ENCODE assay signal across 1 cellular context in genomic region chr1:211514030-211514754, GRCh38.
A peak's percentile ranks its signal among the peaks of the same experiment; 100 is the strongest.
TF ChIP-seq lines count a peak whose summit lies in the region.

No MANE protein-coding gene starts in this region.

TF ChIP-seq in HEK293, 187 proteins besides CTCF, POLR2A, EP300 and RAD21 (continued from another document and continues in another):
- TF ChIP-seq ZNF449 (tag by site-specific recombination; IDR thresholded peaks at IDR 0.05) (no peak), ZNF776 (tag by site-specific recombination; IDR thresholded peaks at IDR 0.05; ENCODE audit: borderline replicate concordance) (no peak), ZNF37A (tag by site-specific recombination; IDR thresholded peaks at IDR 0.05) (no peak), ZNF510 (tag by site-specific recombination; IDR thresholded peaks at IDR 0.05; ENCODE audit: insufficient replicate concordance) (no peak), ZNF404 (tag by site-specific recombination; IDR thresholded peaks at IDR 0.05) (no peak), ZBTB10 (tag by site-specific recombination; IDR thresholded peaks at IDR 0.05) (no peak), ZNF621 (tag by site-specific recombination; IDR thresholded peaks at IDR 0.05) (no peak), ZNF157 (tag by site-specific recombination; IDR thresholded peaks at IDR 0.05) (no peak), INSM2 (tag by site-specific recombination; IDR thresholded peaks at IDR 0.05) (no peak), ZNF843 (tag by site-specific recombination; IDR thresholded peaks at IDR 0.05) (no peak), ZFP69B (tag by site-specific recombination; IDR thresholded peaks at IDR 0.05) (no peak), ZBTB21 (tag by site-specific recombination; IDR thresholded peaks at IDR 0.05) (no peak), ZNF274 (IDR thresholded peaks at IDR 0.05; ENCODE audit: low read length) (no peak), ZNF274 (tag by site-specific recombination; IDR thresholded peaks at IDR 0.05; ENCODE audit: borderline replicate concordance) (no peak), ZBTB1 (tag by site-specific recombination; IDR thresholded peaks at IDR 0.05) (no peak), ZSCAN16 (tag by site-specific recombination; IDR thresholded peaks at IDR 0.05) (no peak), TRIM28 (IDR thresholded peaks at IDR 0.05; ENCODE audit: borderline replicate concordance, low read length) (no peak), ZNF555 (tag by site-specific recombination; conservative IDR thresholded peaks at IDR 0.05) (no peak), ZNF747 (tag by site-specific recombination; IDR thresholded peaks at IDR 0.05) (no peak), SP7 (tag by site-specific recombination; IDR thresholded peaks at IDR 0.05) (no peak), ZSCAN30 (tag by site-specific recombination; IDR thresholded peaks at IDR 0.05) (peak; percentile 32; the same call in 1 of the 2 replicates), ZNF501 (tag by site-specific recombination; IDR thresholded peaks at IDR 0.05) (no peak), ZNF473 (tag by site-specific recombination; IDR thresholded peaks at IDR 0.05) (no peak), ZNF521 (tag by site-specific recombination; IDR thresholded peaks at IDR 0.05) (no peak), ZNF514 (tag by site-specific recombination; IDR thresholded peaks at IDR 0.05) (no peak), ZNF837 (tag by site-specific recombination; IDR thresholded peaks at IDR 0.05) (no peak), ZBTB49 (tag by site-specific recombination; IDR thresholded peaks at IDR 0.05; ENCODE audit: low read depth) (no peak), ZNF248 (tag by site-specific recombination; IDR thresholded peaks at IDR 0.05) (no peak), SETDB1 (IDR thresholded peaks at IDR 0.05; ENCODE audit: insufficient read length, low read length) (no peak), ZNF580 (tag by site-specific recombination; IDR thresholded peaks at IDR 0.05) (no peak), REPIN1 (tag by site-specific recombination; IDR thresholded peaks at IDR 0.05; ENCODE audit: low read depth) (no peak), SALL2 (tag by site-specific recombination; IDR thresholded peaks at IDR 0.05; ENCODE audit: borderline replicate concordance) (no peak), ZNF76 (tag by site-specific recombination; IDR thresholded peaks at IDR 0.05; ENCODE audit: borderline replicate concordance, low read depth) (no peak), ZNF626 (tag by site-specific recombination; IDR thresholded peaks at IDR 0.05) (no peak), ZNF24 (tag by site-specific recombination; IDR thresholded peaks at IDR 0.05) (no peak), ZNF544 (tag by site-specific recombination; IDR thresholded peaks at IDR 0.05) (no peak), ZNF596 (tag by site-specific recombination; IDR thresholded peaks at IDR 0.05) (no peak)
- TF ChIP-seq, protein P1, sequence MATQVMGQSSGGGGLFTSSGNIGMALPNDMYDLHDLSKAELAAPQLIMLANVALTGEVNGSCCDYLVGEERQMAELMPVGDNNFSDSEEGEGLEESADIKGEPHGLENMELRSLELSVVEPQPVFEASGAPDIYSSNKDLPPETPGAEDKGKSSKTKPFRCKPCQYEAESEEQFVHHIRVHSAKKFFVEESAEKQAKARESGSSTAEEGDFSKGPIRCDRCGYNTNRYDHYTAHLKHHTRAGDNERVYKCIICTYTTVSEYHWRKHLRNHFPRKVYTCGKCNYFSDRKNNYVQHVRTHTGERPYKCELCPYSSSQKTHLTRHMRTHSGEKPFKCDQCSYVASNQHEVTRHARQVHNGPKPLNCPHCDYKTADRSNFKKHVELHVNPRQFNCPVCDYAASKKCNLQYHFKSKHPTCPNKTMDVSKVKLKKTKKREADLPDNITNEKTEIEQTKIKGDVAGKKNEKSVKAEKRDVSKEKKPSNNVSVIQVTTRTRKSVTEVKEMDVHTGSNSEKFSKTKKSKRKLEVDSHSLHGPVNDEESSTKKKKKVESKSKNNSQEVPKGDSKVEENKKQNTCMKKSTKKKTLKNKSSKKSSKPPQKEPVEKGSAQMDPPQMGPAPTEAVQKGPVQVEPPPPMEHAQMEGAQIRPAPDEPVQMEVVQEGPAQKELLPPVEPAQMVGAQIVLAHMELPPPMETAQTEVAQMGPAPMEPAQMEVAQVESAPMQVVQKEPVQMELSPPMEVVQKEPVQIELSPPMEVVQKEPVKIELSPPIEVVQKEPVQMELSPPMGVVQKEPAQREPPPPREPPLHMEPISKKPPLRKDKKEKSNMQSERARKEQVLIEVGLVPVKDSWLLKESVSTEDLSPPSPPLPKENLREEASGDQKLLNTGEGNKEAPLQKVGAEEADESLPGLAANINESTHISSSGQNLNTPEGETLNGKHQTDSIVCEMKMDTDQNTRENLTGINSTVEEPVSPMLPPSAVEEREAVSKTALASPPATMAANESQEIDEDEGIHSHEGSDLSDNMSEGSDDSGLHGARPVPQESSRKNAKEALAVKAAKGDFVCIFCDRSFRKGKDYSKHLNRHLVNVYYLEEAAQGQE (tag by site-specific recombination; IDR thresholded peaks at IDR 0.05): no peak
- TF ChIP-seq, protein P2, sequence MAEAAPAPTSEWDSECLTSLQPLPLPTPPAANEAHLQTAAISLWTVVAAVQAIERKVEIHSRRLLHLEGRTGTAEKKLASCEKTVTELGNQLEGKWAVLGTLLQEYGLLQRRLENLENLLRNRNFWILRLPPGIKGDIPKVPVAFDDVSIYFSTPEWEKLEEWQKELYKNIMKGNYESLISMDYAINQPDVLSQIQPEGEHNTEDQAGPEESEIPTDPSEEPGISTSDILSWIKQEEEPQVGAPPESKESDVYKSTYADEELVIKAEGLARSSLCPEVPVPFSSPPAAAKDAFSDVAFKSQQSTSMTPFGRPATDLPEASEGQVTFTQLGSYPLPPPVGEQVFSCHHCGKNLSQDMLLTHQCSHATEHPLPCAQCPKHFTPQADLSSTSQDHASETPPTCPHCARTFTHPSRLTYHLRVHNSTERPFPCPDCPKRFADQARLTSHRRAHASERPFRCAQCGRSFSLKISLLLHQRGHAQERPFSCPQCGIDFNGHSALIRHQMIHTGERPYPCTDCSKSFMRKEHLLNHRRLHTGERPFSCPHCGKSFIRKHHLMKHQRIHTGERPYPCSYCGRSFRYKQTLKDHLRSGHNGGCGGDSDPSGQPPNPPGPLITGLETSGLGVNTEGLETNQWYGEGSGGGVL (tag by site-specific recombination; IDR thresholded peaks at IDR 0.05): no peak
- TF ChIP-seq, protein P3, sequence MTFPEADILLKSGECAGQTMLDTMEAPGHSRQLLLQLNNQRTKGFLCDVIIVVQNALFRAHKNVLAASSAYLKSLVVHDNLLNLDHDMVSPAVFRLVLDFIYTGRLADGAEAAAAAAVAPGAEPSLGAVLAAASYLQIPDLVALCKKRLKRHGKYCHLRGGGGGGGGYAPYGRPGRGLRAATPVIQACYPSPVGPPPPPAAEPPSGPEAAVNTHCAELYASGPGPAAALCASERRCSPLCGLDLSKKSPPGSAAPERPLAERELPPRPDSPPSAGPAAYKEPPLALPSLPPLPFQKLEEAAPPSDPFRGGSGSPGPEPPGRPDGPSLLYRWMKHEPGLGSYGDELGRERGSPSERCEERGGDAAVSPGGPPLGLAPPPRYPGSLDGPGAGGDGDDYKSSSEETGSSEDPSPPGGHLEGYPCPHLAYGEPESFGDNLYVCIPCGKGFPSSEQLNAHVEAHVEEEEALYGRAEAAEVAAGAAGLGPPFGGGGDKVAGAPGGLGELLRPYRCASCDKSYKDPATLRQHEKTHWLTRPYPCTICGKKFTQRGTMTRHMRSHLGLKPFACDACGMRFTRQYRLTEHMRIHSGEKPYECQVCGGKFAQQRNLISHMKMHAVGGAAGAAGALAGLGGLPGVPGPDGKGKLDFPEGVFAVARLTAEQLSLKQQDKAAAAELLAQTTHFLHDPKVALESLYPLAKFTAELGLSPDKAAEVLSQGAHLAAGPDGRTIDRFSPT (tag by site-specific recombination; IDR thresholded peaks at IDR 0.05): no peak
- TF ChIP-seq, protein P4, sequence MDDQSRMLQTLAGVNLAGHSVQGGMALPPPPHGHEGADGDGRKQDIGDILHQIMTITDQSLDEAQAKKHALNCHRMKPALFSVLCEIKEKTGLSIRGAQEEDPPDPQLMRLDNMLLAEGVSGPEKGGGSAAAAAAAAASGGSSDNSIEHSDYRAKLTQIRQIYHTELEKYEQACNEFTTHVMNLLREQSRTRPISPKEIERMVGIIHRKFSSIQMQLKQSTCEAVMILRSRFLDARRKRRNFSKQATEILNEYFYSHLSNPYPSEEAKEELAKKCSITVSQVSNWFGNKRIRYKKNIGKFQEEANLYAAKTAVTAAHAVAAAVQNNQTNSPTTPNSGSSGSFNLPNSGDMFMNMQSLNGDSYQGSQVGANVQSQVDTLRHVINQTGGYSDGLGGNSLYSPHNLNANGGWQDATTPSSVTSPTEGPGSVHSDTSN (CRISPR knock-in tag; IDR thresholded peaks at IDR 0.05): no peak
- TF ChIP-seq, protein P5, sequence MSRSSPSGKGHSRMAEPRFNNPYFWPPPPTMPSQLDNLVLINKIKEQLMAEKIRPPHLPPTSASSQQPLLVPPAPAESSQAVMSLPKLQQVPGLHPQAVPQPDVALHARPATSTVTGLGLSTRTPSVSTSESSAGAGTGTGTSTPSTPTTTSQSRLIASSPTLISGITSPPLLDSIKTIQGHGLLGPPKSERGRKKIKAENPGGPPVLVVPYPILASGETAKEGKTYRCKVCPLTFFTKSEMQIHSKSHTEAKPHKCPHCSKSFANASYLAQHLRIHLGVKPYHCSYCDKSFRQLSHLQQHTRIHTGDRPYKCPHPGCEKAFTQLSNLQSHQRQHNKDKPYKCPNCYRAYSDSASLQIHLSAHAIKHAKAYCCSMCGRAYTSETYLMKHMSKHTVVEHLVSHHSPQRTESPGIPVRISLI (tag by site-specific recombination; IDR thresholded peaks at IDR 0.05): no peak
- TF ChIP-seq, protein P6, sequence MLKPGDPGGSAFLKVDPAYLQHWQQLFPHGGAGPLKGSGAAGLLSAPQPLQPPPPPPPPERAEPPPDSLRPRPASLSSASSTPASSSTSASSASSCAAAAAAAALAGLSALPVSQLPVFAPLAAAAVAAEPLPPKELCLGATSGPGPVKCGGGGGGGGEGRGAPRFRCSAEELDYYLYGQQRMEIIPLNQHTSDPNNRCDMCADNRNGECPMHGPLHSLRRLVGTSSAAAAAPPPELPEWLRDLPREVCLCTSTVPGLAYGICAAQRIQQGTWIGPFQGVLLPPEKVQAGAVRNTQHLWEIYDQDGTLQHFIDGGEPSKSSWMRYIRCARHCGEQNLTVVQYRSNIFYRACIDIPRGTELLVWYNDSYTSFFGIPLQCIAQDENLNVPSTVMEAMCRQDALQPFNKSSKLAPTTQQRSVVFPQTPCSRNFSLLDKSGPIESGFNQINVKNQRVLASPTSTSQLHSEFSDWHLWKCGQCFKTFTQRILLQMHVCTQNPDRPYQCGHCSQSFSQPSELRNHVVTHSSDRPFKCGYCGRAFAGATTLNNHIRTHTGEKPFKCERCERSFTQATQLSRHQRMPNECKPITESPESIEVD (tag by site-specific recombination; IDR thresholded peaks at IDR 0.05): no peak
